In genomic region chr13:98280176-98280510, GRCh38 we compare ENCODE assay signal across 1 cellular context.
TF ChIP-seq lines count a peak whose summit lies in the region.

No MANE protein-coding gene starts in this region.

TF ChIP-seq in GM23338, 12 proteins besides CTCF, POLR2A, EP300 and RAD21:
- TF ChIP-seq ZNF462 (CRISPR knock-in tag; IDR thresholded peaks at IDR 0.05) (no peak), ZNF331 (CRISPR knock-in tag; IDR thresholded peaks at IDR 0.05; ENCODE audit: low read depth) (no peak), STAT1 (IDR thresholded peaks at IDR 0.05; ENCODE audit: unreplicated experiment) (no peak), POLR2AphosphoS5 (IDR thresholded peaks at IDR 0.05; ENCODE audit: low read depth) (no peak), ZNF114 (CRISPR knock-in tag; IDR thresholded peaks at IDR 0.05) (no peak), EZH2 (IDR thresholded peaks at IDR 0.05; ENCODE audit: low read depth, unreplicated experiment) (no peak), JUNB (IDR thresholded peaks at IDR 0.05; ENCODE audit: unreplicated experiment) (no peak), EZH2phosphoT487 (IDR thresholded peaks at IDR 0.05; ENCODE audit: unreplicated experiment) (no peak), REST (IDR thresholded peaks at IDR 0.05; ENCODE audit: unreplicated experiment) (no peak), ETS1 (IDR thresholded peaks at IDR 0.05) (no peak), CREB1 (CRISPR knock-in tag; IDR thresholded peaks at IDR 0.05; ENCODE audit: low read depth) (no peak), NANOG (IDR thresholded peaks at IDR 0.05; ENCODE audit: borderline replicate concordance) (no peak)
TF ChIP-seq in GM23338: peak in this region for 0.
